4 cellular contexts compared by ENCODE assay signal in the genomic region with DNA sequence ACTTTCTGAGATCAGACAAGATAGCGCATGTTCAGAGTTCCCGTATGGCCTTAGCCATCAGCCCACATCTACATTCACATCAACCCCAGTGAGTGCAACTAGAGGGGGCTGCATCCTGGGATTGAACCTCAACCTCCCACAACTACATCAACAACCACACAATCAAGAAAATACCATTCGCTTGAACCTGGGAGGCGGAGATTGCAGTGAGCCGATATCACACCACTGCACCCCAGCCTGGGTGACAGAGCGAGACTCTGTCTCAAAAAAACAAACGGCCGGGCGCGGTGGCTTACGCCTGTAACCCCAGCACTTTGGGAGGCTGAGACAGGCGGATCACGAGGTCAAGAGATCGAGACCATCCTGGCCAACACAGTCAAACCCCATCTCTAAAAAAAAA. TPM values are rescaled to one million over a fixed set of nuclear protein-coding genes. Genes with fewer than 3 reads are reported as not detected.
"Had no signal": no experiment of that assay in that cellular context is flagged by ENCODE, and none has a peak within 500 bp of the region (broad histone marks: within the 10 kb centered on the region; RNA-seq: fewer than 3 reads in every experiment).

No MANE protein-coding gene starts in this region.

RNA-seq across cellular contexts. Expression of a gene that starts 50.4 kb away (rescaled TPM):
- total RNA-seq: HepG2, HT-29, HT1080 had no signal
- polyA plus RNA-seq: HepG2, IgD-negative memory B cell had no signal
